In the genomic region with DNA sequence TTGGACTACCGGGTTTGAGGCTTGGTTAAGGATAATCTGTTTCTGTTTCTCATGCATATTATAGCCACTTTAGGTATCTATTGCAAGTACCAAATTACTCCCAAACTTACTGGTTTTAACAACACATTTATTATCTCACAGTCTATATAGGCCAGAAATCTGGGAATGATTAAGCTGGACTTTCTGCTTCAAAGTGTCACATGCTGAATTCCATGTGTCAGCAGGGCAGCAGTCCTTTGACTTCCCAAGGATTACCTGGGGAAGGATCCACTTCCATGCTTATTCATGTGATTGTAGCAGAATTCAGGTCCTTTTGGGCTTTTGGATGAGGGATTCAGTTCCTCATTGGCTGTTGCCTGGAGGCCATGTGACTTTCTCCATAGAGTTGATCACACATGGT, we compare ENCODE assay signal across 13 cellular contexts.
A peak's percentile ranks its signal among the peaks of the same experiment; 100 is the strongest.
DNase-seq lines count a peak whose midpoint lies in the region; ATAC-seq, FAIRE-seq and TF ChIP-seq lines count a peak whose summit lies in the region.
"Had no signal": no experiment of that assay in that cellular context is flagged by ENCODE, and none has a peak within 500 bp of the region (broad histone marks: within the 10 kb centered on the region; RNA-seq: fewer than 3 reads in every experiment).

No MANE protein-coding gene starts in this region.

- in situ Hi-C loops in HepG2 (cut with HindIII; ENCODE audit: extremely low pct_ligation_motif_present, low pct_unique_long_range_greater_than_20kb) = no loop called here
- in situ Hi-C loops in transverse colon (cut with MboI; ENCODE audit: low pct_ligation_motif_present in 1 of 4, low pct_unique_long_range_greater_than_20kb in 1 of 4, low sequenced_read_pairs in 3 of 4) = no loop called here

- H3K27ac ChIP-seq in right lobe of liver = no peak overlapping the region
- H3K27ac ChIP-seq in HepG2 (ENCODE audit: extremely low read length, insufficient read depth, low read length) = no peak overlapping the region
- no peak overlapping the region for H3K27ac ChIP-seq in transverse colon
- H3K27ac ChIP-seq: BLaER1, GM23248 had no signal

- POLR2A ChIA-PET in HepG2 (lab: Yijun Ruan, JAX) = no interaction called here

- H3K9me3 ChIP-seq in right lobe of liver (no peaks in the 10 kb centered on the region), HepG2 (ENCODE audit: low read length) (peaks cover 5% of the 10 kb centered on the region; the same call in 1 of the 2 replicates), transverse colon (no peaks in the 10 kb centered on the region)
- H3K9me3 ChIP-seq: BLaER1 had no signal

- 45% methylated on average over 1 of the region's 1 CpG for WGBS in right lobe of liver (ENCODE audit: insufficient coverage, low coverage, low lambda C conversion rate, missing lambda C conversion rate)
- WGBS in HepG2 (ENCODE audit: low lambda C conversion rate) = 3% methylated on average over 1 of the region's 1 CpG
- WGBS in transverse colon (ENCODE audit: low coverage in 1 of 2), 2 donors = 21 to 60% methylated on average over 1 of the region's 1 CpG

- H2AFZ ChIP-seq in HepG2 (ENCODE audit: low read length) = no peak overlapping the region
- H2AFZ ChIP-seq: GM23248 had no signal

- FAIRE-seq in HepG2 (lab: Jason Lieb, UNC) = no peak
- FAIRE-seq: GM18507 had no signal

- no peak for TF ChIP-seq RAD21 in HepG2 (CRISPR knock-in tag; IDR thresholded peaks at IDR 0.05)

- no peak overlapping the region for H3K4me3 ChIP-seq in right lobe of liver
- H3K4me3 ChIP-seq in HepG2 (replicated peaks in 1 of 3; ENCODE audit: insufficient read depth in 1 of 3, low read depth in 2 of 3, low read length in 3 of 3) = no peak overlapping the region
- no peak overlapping the region for H3K4me3 ChIP-seq in transverse colon
- H3K4me3 ChIP-seq: BLaER1, GM23248 had no signal

- TF ChIP-seq POLR2A in right lobe of liver (IDR thresholded peaks at IDR 0.05) = no peak
- TF ChIP-seq POLR2A in HepG2 (IDR thresholded peaks at IDR 0.05; ENCODE audit: insufficient read depth in 1 of 2, low read depth in 2 of 2, low read length in 2 of 2) = no peak
- no peak for TF ChIP-seq POLR2A in transverse colon (IDR thresholded peaks at IDR 0.05)

- ATAC-seq in right lobe of liver (peak; percentile 31 to 88 (median 45)), HepG2 (no peak), left lobe of liver (peak; percentile 49), GM18498 (IDR thresholded peaks at IDR 0.05; ENCODE audit: unreplicated experiment) (no peak)

- H3K27me3 ChIP-seq in right lobe of liver (no peaks in the 10 kb centered on the region), HepG2 (ENCODE audit: control insufficient read depth in 1 of 2, insufficient read depth in 2 of 2, low read length in 2 of 2) (no peaks in the 10 kb centered on the region), transverse colon (no peaks in the 10 kb centered on the region)
- H3K27me3 ChIP-seq: BLaER1 had no signal

- CTCF ChIA-PET in HepG2 (lab: Yijun Ruan, JAX; ENCODE audit: low intra/inter-chr PET ratio, low total read pairs) = no interaction called here

- H3K79me2 ChIP-seq in HepG2 (ENCODE audit: insufficient read depth, low read length) = no peaks in the 10 kb centered on the region

- no peaks in the 10 kb centered on the region for H3K36me3 ChIP-seq in right lobe of liver
- no peaks in the 10 kb centered on the region for H3K36me3 ChIP-seq in HepG2 (replicated peaks in 1 of 2; ENCODE audit: control insufficient read depth in 1 of 2, insufficient read depth in 2 of 2, low read length in 2 of 2)
- H3K36me3 ChIP-seq in transverse colon = no peaks in the 10 kb centered on the region
- H3K36me3 ChIP-seq: BLaER1 had no signal

- TF ChIP-seq EP300 in HepG2 (IDR thresholded peaks at IDR 0.05; ENCODE audit: low read depth in 2 of 2, low read length in 2 of 2) = no peak
- no peak for TF ChIP-seq EP300 in HepG2 (CRISPR knock-in tag; IDR thresholded peaks at IDR 0.05; ENCODE audit: borderline replicate concordance)
- no peak for TF ChIP-seq EP300 in transverse colon (IDR thresholded peaks at IDR 0.05; ENCODE audit: low read depth)

- H4K20me1 ChIP-seq in HepG2 (ENCODE audit: insufficient read depth, low read length) = no peaks in the 10 kb centered on the region
- H4K20me1 ChIP-seq: BLaER1 had no signal

- TF ChIP-seq CTCF in right lobe of liver (IDR thresholded peaks at IDR 0.05) = no peak
- no peak for TF ChIP-seq CTCF in HepG2 (CRISPR knock-in tag; IDR thresholded peaks at IDR 0.05)
- TF ChIP-seq CTCF in transverse colon (IDR thresholded peaks at IDR 0.05) = no peak

- no TSS peak for BruUV-seq in HepG2 (replicated peaks; lab: Mats Ljungman, UMichigan)

- no peak overlapping the region for H3K9ac ChIP-seq in HepG2 (ENCODE audit: insufficient read depth, low read depth, low read length)
- H3K9ac ChIP-seq: BLaER1, GM23248 had no signal

- intact Hi-C loops in right lobe of liver (cut with DNase I) = no loop called here
- intact Hi-C loops in HepG2 (cut with micrococcal nuclease; ENCODE audit: unreplicated experiment) = no loop called here
- intact Hi-C loops in transverse colon (cut with DNase I; ENCODE audit: low total_unique reads) = no loop called here

- H3K4me1 ChIP-seq in right lobe of liver (no peaks in the 10 kb centered on the region), HepG2 (ENCODE audit: insufficient read depth, low read length) (no peaks in the 10 kb centered on the region), transverse colon (peaks cover 0 to 11% (median 0%) of the 10 kb centered on the region in 4 donors)
- H3K4me1 ChIP-seq: BLaER1 had no signal

- DNase-seq in right lobe of liver (no peak), HepG2 (ENCODE audit: low spot score) (no peak), left lobe of liver (ENCODE audit: low spot score) (no peak), renal cortical epithelial cell (ENCODE audit: low read depth) (peak; percentile 16), NCI-H226 (no peak), transverse colon (no peak)
- DNase-seq: 8988T, AML-193, GM23248, H9 had no signal

- H3K4me2 ChIP-seq in HepG2 (ENCODE audit: low read depth, low read length) = no peak overlapping the region
- H3K4me2 ChIP-seq: BLaER1 had no signal

TF ChIP-seq in HepG2, 621 proteins besides CTCF, POLR2A, EP300 and RAD21:
- TF ChIP-seq ZNF34 (CRISPR knock-in tag; IDR thresholded peaks at IDR 0.05; ENCODE audit: borderline replicate concordance) (no peak), ZNF12 (CRISPR knock-in tag; IDR thresholded peaks at IDR 0.05) (no peak), ZIK1 (CRISPR knock-in tag; IDR thresholded peaks at IDR 0.05; ENCODE audit: borderline replicate concordance, low read depth) (no peak), ZC3H13 (CRISPR knock-in tag; IDR thresholded peaks at IDR 0.05) (no peak), ZUFSP (CRISPR knock-in tag; IDR thresholded peaks at IDR 0.05; ENCODE audit: borderline replicate concordance) (no peak), WIZ (CRISPR knock-in tag; IDR thresholded peaks at IDR 0.05) (no peak), ZNF761 (CRISPR knock-in tag; conservative IDR thresholded peaks at IDR 0.05) (no peak), ZNF543 (CRISPR knock-in tag; IDR thresholded peaks at IDR 0.05) (no peak), ZNF766 (CRISPR knock-in tag; IDR thresholded peaks at IDR 0.05; ENCODE audit: borderline replicate concordance) (no peak), SAFB2 (CRISPR knock-in tag; IDR thresholded peaks at IDR 0.05; ENCODE audit: borderline replicate concordance, low read depth) (no peak), ZNF274 (CRISPR knock-in tag; IDR thresholded peaks at IDR 0.05) (no peak), SMARCE1 (IDR thresholded peaks at IDR 0.05; ENCODE audit: borderline replicate concordance) (no peak)
- TF ChIP-seq, protein P1, sequence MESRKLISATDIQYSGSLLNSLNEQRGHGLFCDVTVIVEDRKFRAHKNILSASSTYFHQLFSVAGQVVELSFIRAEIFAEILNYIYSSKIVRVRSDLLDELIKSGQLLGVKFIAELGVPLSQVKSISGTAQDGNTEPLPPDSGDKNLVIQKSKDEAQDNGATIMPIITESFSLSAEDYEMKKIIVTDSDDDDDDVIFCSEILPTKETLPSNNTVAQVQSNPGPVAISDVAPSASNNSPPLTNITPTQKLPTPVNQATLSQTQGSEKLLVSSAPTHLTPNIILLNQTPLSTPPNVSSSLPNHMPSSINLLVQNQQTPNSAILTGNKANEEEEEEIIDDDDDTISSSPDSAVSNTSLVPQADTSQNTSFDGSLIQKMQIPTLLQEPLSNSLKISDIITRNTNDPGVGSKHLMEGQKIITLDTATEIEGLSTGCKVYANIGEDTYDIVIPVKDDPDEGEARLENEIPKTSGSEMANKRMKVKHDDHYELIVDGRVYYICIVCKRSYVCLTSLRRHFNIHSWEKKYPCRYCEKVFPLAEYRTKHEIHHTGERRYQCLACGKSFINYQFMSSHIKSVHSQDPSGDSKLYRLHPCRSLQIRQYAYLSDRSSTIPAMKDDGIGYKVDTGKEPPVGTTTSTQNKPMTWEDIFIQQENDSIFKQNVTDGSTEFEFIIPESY (CRISPR knock-in tag; IDR thresholded peaks at IDR 0.05) = no peak
- TF ChIP-seq, protein P2, sequence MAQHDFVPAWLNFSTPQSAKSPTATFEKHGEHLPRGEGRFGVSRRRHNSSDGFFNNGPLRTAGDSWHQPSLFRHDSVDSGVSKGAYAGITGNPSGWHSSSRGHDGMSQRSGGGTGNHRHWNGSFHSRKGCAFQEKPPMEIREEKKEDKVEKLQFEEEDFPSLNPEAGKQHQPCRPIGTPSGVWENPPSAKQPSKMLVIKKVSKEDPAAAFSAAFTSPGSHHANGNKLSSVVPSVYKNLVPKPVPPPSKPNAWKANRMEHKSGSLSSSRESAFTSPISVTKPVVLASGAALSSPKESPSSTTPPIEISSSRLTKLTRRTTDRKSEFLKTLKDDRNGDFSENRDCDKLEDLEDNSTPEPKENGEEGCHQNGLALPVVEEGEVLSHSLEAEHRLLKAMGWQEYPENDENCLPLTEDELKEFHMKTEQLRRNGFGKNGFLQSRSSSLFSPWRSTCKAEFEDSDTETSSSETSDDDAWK (CRISPR knock-in tag; IDR thresholded peaks at IDR 0.05) = no peak
TF ChIP-seq in HepG2: peak in this region for 0.

Comparison
In these comparisons a context has a peak if more than half of its experiments do, and no peak if none do; other contexts are left out.
1. ATAC-seq: peak in right lobe of liver (4 of 4) and left lobe of liver (single experiment); none in HepG2 (single experiment) and GM18498 (single experiment).